ENCODE assay signal across 1 cellular context in genomic region chr16:86342161-86342560, GRCh38.
TF ChIP-seq lines count a peak whose summit lies in the region.

No MANE protein-coding gene starts in this region.

TF ChIP-seq in HCT116, 20 proteins besides CTCF, POLR2A, EP300 and RAD21 (continued from another document):
- TF ChIP-seq SRF (IDR thresholded peaks at IDR 0.05; ENCODE audit: low read depth) (no peak), EZH2phosphoT487 (IDR thresholded peaks at IDR 0.05; ENCODE audit: borderline replicate concordance) (no peak), EGR1 (IDR thresholded peaks at IDR 0.05; ENCODE audit: low read depth) (no peak)
- TF ChIP-seq, protein P1, sequence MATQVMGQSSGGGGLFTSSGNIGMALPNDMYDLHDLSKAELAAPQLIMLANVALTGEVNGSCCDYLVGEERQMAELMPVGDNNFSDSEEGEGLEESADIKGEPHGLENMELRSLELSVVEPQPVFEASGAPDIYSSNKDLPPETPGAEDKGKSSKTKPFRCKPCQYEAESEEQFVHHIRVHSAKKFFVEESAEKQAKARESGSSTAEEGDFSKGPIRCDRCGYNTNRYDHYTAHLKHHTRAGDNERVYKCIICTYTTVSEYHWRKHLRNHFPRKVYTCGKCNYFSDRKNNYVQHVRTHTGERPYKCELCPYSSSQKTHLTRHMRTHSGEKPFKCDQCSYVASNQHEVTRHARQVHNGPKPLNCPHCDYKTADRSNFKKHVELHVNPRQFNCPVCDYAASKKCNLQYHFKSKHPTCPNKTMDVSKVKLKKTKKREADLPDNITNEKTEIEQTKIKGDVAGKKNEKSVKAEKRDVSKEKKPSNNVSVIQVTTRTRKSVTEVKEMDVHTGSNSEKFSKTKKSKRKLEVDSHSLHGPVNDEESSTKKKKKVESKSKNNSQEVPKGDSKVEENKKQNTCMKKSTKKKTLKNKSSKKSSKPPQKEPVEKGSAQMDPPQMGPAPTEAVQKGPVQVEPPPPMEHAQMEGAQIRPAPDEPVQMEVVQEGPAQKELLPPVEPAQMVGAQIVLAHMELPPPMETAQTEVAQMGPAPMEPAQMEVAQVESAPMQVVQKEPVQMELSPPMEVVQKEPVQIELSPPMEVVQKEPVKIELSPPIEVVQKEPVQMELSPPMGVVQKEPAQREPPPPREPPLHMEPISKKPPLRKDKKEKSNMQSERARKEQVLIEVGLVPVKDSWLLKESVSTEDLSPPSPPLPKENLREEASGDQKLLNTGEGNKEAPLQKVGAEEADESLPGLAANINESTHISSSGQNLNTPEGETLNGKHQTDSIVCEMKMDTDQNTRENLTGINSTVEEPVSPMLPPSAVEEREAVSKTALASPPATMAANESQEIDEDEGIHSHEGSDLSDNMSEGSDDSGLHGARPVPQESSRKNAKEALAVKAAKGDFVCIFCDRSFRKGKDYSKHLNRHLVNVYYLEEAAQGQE (IDR thresholded peaks at IDR 0.05; ENCODE audit: low read depth), result no peak
